1 cellular context compared by ENCODE assay signal in the genomic region with DNA sequence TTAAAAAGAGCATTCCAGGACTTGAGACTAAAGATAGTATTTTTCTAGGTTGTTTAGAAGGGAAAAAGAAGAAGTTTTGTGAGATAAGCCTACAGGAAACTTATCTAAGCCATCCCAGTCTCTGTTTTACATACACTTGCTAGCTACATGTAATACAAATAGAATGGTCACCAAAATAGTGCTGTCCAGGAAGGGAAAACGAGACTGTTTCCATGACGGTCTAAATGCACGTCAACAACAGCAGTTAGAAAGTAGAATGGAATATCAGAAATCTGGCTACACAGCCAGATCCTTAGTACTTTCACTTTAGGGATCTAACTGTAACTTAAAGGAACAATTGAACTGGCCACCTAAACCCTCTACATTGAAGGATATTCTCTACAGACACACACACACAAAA.
TF ChIP-seq lines count a peak whose summit lies in the region.

No MANE protein-coding gene starts in this region.

TF ChIP-seq in GM23338, 12 proteins besides CTCF, POLR2A, EP300 and RAD21 (continued from another document):
- TF ChIP-seq ZNF462 (CRISPR knock-in tag; IDR thresholded peaks at IDR 0.05) (no peak), STAT1 (IDR thresholded peaks at IDR 0.05; ENCODE audit: unreplicated experiment) (no peak), POLR2AphosphoS5 (IDR thresholded peaks at IDR 0.05; ENCODE audit: low read depth) (no peak), ZNF331 (CRISPR knock-in tag; IDR thresholded peaks at IDR 0.05; ENCODE audit: low read depth) (no peak), EZH2phosphoT487 (IDR thresholded peaks at IDR 0.05; ENCODE audit: unreplicated experiment) (no peak), CREB1 (CRISPR knock-in tag; IDR thresholded peaks at IDR 0.05; ENCODE audit: low read depth) (no peak), ETS1 (IDR thresholded peaks at IDR 0.05) (no peak), NANOG (IDR thresholded peaks at IDR 0.05; ENCODE audit: borderline replicate concordance) (no peak)
TF ChIP-seq in GM23338: peak in this region for 0.
